Comparison of ENCODE assay signal across 8 cellular contexts in the genomic region with DNA sequence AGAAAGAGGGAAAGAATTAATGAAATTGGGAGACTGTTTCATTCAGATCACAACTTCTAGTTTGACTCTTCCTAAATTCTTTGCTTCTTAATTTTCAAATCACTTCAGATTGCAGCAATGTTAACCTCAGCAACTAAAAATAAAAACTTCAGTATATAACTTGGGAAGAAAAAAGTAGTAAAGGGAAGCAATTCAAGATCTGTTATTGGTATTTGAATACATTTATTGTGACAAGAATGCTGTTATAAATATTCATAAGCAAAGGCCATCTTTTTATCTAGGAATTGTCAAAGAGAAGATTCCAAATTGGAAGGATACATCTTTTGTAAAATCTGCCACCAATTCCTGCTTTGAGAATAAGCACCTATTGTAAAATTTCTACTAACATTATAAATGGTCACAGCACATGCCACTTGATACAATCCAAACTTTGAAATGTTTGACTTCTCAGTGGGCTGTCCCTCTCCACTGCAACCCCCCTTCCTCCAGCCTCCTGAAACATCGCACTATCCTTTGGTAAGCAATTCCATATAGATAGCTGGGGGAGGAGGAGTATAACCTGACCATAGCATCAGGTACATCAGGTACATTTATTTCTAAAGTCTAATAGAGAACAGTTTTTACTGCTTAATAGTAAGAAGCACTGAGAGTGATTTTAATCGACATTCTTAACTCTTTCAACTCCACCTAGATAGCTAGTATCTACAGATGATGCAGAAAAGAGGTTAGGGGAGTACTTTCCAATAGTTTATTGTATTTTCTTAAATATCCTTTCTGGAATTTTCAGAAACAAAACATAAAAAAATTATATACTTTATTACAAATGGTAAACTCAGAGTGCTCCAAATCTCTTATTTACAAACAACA. TPM values are rescaled to one million over a fixed set of nuclear protein-coding genes. Genes with fewer than 3 reads are reported as not detected.
DNase-seq lines count a peak whose midpoint lies in the region; ATAC-seq and TF ChIP-seq lines count a peak whose summit lies in the region.

No MANE protein-coding gene starts in this region.

- peaks cover 32% of the 10 kb centered on the region for H3K23me2 ChIP-seq in H9 (ENCODE audit: insufficient read length, low read depth, low read length, poor library complexity, severe bottlenecking)

- peak in 1 of 4 donors; percentile 66 for TF ChIP-seq POLR2A in stomach (IDR thresholded peaks at IDR 0.05)

- no peak overlapping the region for H2BK20ac ChIP-seq in H9 (ENCODE audit: low read depth, low read length, poor library complexity, severe bottlenecking)

- no peak overlapping the region for H4K91ac ChIP-seq in H9 (ENCODE audit: insufficient read length, low read depth, low read length)

- no peak overlapping the region for H3T11ph ChIP-seq in H9 (ENCODE audit: low read length)

- H2BK12ac ChIP-seq in H9 (ENCODE audit: insufficient read length, low read depth, low read length), result no peak overlapping the region

- no peak overlapping the region for H3K18ac ChIP-seq in H9 (ENCODE audit: insufficient read length, low read depth, low read length)

- no peak overlapping the region for H3K27ac Mint-ChIP-seq in H9
- no peak overlapping the region for H3K27ac Mint-ChIP-seq in activated T-helper 17 cell treated with anti-CD3 and anti-CD28 coated beads, Interleukin-2, amount 50 U/mL, for 72 hours

- H3K79me1 ChIP-seq in H9 (ENCODE audit: insufficient read depth, low read depth, low read length, poor library complexity, severe bottlenecking), result no peaks in the 10 kb centered on the region

- no CpG with 5 or more reads among the region's 2 CpGs for WGBS in H9 (ENCODE audit: extremely low coverage, insufficient read length, low lambda C conversion rate)
- WGBS in stomach, 5 donors, result 13 to 36% (median 23%) methylated on average over 2 of the region's 2 CpGs

- no peak overlapping the region for H3K4me2 ChIP-seq in H9 (ENCODE audit: insufficient read depth, insufficient read length, low read length)

- peaks cover 0 to 9% (median 6%) of the 10 kb centered on the region in 3 experiments; a peak in 4 of 7 replicates for H3K36me3 Mint-ChIP-seq in H9 (ENCODE audit: insufficient read depth in 1 of 3, low read depth in 3 of 3)
- H3K36me3 Mint-ChIP-seq in activated T-helper 17 cell treated with anti-CD3 and anti-CD28 coated beads, Interleukin-2, amount 50 U/mL, for 72 hours (ENCODE audit: low read depth), result peaks cover 30% of the 10 kb centered on the region

- H3K27me3 ChIP-seq in A673 (replicated peaks; ENCODE audit: insufficient read depth, low read depth, low read length, poor library complexity) (no peaks in the 10 kb centered on the region), H9 (ENCODE audit: insufficient read depth, low read length) (peaks cover 12% of the 10 kb centered on the region; the same call in 1 of the 2 replicates), stomach (no peaks in the 10 kb centered on the region)

- H3K9ac ChIP-seq in H9 (ENCODE audit: extremely low read depth, insufficient read length, low read length), result no peak overlapping the region

- H2BK5ac ChIP-seq in H9 (ENCODE audit: insufficient read length, low read length), result no peak overlapping the region

- H3K56ac ChIP-seq in H9 (ENCODE audit: insufficient read length, low read depth, low read length), result no peak overlapping the region

- H3K23ac ChIP-seq in H9 (ENCODE audit: insufficient read length, low read depth, low read length), result no peak overlapping the region

- H3K79me2 ChIP-seq in H9 (ENCODE audit: insufficient read depth, low read length), result no peaks in the 10 kb centered on the region; the same call in 1 of the 2 replicates

- no peak overlapping the region for H4K5ac ChIP-seq in H9 (ENCODE audit: insufficient read length, low read depth, low read length)

- peaks cover 17 to 25% of the 10 kb centered on the region in 2 experiments for H3K4me1 Mint-ChIP-seq in H9
- H3K4me1 Mint-ChIP-seq in activated T-helper 17 cell treated with anti-CD3 and anti-CD28 coated beads, Interleukin-2, amount 50 U/mL, for 72 hours, result peaks cover 12% of the 10 kb centered on the region

- no peak for TF ChIP-seq EP300 in stomach (IDR thresholded peaks at IDR 0.05)

- H3K9me3 Mint-ChIP-seq in H9, result peaks cover 4 to 7% of the 10 kb centered on the region in 2 experiments; a peak in 2 of 5 replicates
- H3K9me3 Mint-ChIP-seq in activated T-helper 17 cell treated with anti-CD3 and anti-CD28 coated beads, Interleukin-2, amount 50 U/mL, for 72 hours, result no peaks in the 10 kb centered on the region

- H3K4me3 ChIP-seq in A673 (ENCODE audit: low read depth, low read length, poor library complexity, severe bottlenecking) (peak overlapping the region; percentile 63), iPS-18c (ENCODE audit: insufficient read depth, low read depth, low read length) (peak overlapping the region; percentile 77), stomach (peak overlapping the region; percentile 80 to 99 (median 84))

- peaks cover 31% of the 10 kb centered on the region for H3K27me3 Mint-ChIP-seq in H9 (ENCODE audit: low read depth)
- H3K27me3 Mint-ChIP-seq in activated T-helper 17 cell treated with anti-CD3 and anti-CD28 coated beads, Interleukin-2, amount 50 U/mL, for 72 hours, result no peaks in the 10 kb centered on the region

- no peaks in the 10 kb centered on the region for H4K20me1 ChIP-seq in H9 (ENCODE audit: control insufficient read depth, insufficient read depth, insufficient read length)

- TF ChIP-seq CTCF in A673 (conservative IDR thresholded peaks at IDR 0.05; ENCODE audit: low read depth, low read length) (no peak), H9 (conservative IDR thresholded peaks at IDR 0.05) (no peak), stomach (IDR thresholded peaks at IDR 0.05) (no peak)

- peaks cover 32% of the 10 kb centered on the region for H3K4me1 ChIP-seq in A673 (ENCODE audit: insufficient read depth, low read length, poor library complexity, severe bottlenecking)
- H3K4me1 ChIP-seq in H9 (ENCODE audit: insufficient read depth, low read length), result peaks cover 4% of the 10 kb centered on the region; the same call in 1 of the 2 replicates
- H3K4me1 ChIP-seq in stomach, result peaks cover 8 to 30% (median 20%) of the 10 kb centered on the region in 4 donors

- H3K14ac ChIP-seq in H9 (ENCODE audit: insufficient read depth, low read length), result no peak overlapping the region

- POLR2A ChIA-PET in A673 (lab: Charles Lee; ENCODE audit: low non-redundant PET), result no interaction called here

- no peak for DNase-seq in A673 (ENCODE audit: low spot score)
- DNase-seq in H9, result no peak
- DNase-seq in stomach, result peak; percentile 34
- DNase-seq in DMS114 treated with DMSO at 0.1 percent for 48 hours (lab: John Stamatoyannopoulos, UW; ENCODE audit: unreplicated experiment), result no peak
- DNase-seq in COLO829 (ENCODE audit: low spot score), result no peak
- DNase-seq in occipital lobe (lab: John Stamatoyannopoulos, UW), result no peak

- H2AK5ac ChIP-seq in H9 (ENCODE audit: insufficient read length, low read length), result no peak overlapping the region

- peak overlapping the region; percentile 83 to 91; a peak in 3 of 5 replicates for H3K4me3 Mint-ChIP-seq in H9
- H3K4me3 Mint-ChIP-seq in activated T-helper 17 cell treated with anti-CD3 and anti-CD28 coated beads, Interleukin-2, amount 50 U/mL, for 72 hours, result peak overlapping the region; percentile 95

- CTCF ChIA-PET in A673 (lab: Charles Lee), result interaction anchor here (0.6 kb wide), 2 partner anchors 40 to 998 kb away, joined by 3 to 6 read pairs; no protein-coding TSS in a partner anchor

- BruUV-seq in A673 (replicated peaks; lab: Mats Ljungman, UMichigan), result no TSS peak

- H4K8ac ChIP-seq in H9 (replicated peaks; ENCODE audit: insufficient read length, low read depth, low read length), result no peak overlapping the region

- H3K36me3 ChIP-seq in A673 (ENCODE audit: insufficient read depth, low read length, poor library complexity, severe bottlenecking), result no peaks in the 10 kb centered on the region
- H3K36me3 ChIP-seq in stomach, result peaks cover 0 to 14% (median 9%) of the 10 kb centered on the region in 4 donors

- H3K27ac ChIP-seq in A673 (ENCODE audit: low read depth, low read length, poor library complexity, severe bottlenecking), result no peak overlapping the region
- no peak overlapping the region for H3K27ac ChIP-seq in H9 (ENCODE audit: insufficient read length, low read depth, low read length)
- peak overlapping the region; percentile 66 to 100 (median 98) for H3K27ac ChIP-seq in stomach

- no peak overlapping the region for H2AFZ ChIP-seq in H9 (ENCODE audit: low read length)

- H3K4ac ChIP-seq in H9 (ENCODE audit: low read depth, low read length), result no peak overlapping the region

- intact Hi-C loops in A673 (cut with micrococcal nuclease; ENCODE audit: unreplicated experiment), result loop anchor here (5.0 kb wide), 2 partner anchors 296 to 346 kb away; no protein-coding TSS in a partner anchor
- intact Hi-C loops in stomach (cut with DNase I; ENCODE audit: low total_unique reads), result no loop called here

- no peak overlapping the region for H2BK15ac ChIP-seq in H9 (ENCODE audit: low read depth, low read length)

- H2BK120ac ChIP-seq in H9 (ENCODE audit: low read depth, low read length, poor library complexity, severe bottlenecking), result no peak overlapping the region

- no peak for ATAC-seq in activated T-helper 17 cell treated with anti-CD3 and anti-CD28 coated beads, Interleukin-2, amount 50 U/mL, for 72 hours (replicated peaks)

- H3K9me3 ChIP-seq in A673 (ENCODE audit: low read depth, low read length, poor library complexity, severe bottlenecking) (no peaks in the 10 kb centered on the region), H9 (ENCODE audit: control insufficient read depth, low read depth, low read length) (no peaks in the 10 kb centered on the region), iPS-18c (ENCODE audit: control insufficient read depth, insufficient read depth, low read length) (no peaks in the 10 kb centered on the region), stomach (no peaks in the 10 kb centered on the region)

RNA-seq across cellular contexts. Expression of a gene that starts 3.0 kb away (rescaled TPM):
- total RNA-seq in A673 (2021), result 16.9 and 24.9 TPM in 2 replicates
- total RNA-seq in H9 (2021), result 14.2 and 15.7 TPM in 2 replicates
- total RNA-seq in activated T-helper 17 cell treated with anti-CD3 and anti-CD28 coated beads, Interleukin-2, amount 50 U/mL, for 72 hours, result 10 to 100 TPM; 53.4 to 62.2 TPM
- 100 to 1,000 TPM; 169 to 382 (median 244) TPM for total RNA-seq in stomach
- 100 to 1,000 TPM in 1 of 3 donors, 10 to 100 TPM in 2; 64.9 to 124 (median 78.1) TPM for polyA plus RNA-seq in stomach
- 76.1 TPM for total RNA-seq in occipital lobe

Comparison
In these comparisons a context has a peak if more than half of its experiments do, and no peak if none do; other contexts are left out.
1. H3K27ac ChIP-seq: peak in stomach (5 of 5); none in A673 (single experiment) and H9 (single experiment).
2. Peak in every context shown above with its lines, with median percentiles within 50 percentile points of each other: H3K4me3 ChIP-seq.